20 cellular contexts compared by ENCODE assay signal in genomic region chr5:30106596-30106995, GRCh38.
DNase-seq lines count a peak whose midpoint lies in the region; ATAC-seq and TF ChIP-seq lines count a peak whose summit lies in the region.
"Had no signal": no experiment of that assay in that cellular context is flagged by ENCODE, and none has a peak within 500 bp of the region (broad histone marks: within the 10 kb centered on the region; RNA-seq: fewer than 3 reads in every experiment).

No MANE protein-coding gene starts in this region.

- no peak overlapping the region for H3K4me2 ChIP-seq in GM23338
- H3K4me2 ChIP-seq: BLaER1 had no signal

- DNase-seq in activated CD4-positive, alpha-beta T cell treated with anti-CD3 and anti-CD28 coated beads for 36 hours: peak; percentile 2
- DNase-seq in activated CD4-positive, alpha-beta T cell treated with anti-CD3 and anti-CD28 coated beads for 1 hour: no peak
- DNase-seq in GM23338 (ENCODE audit: low spot score) (no peak), cortex of kidney (lab: John Stamatoyannopoulos, UW) (peak; percentile 1), retina (peak; percentile 1), NCI-H510A (lab: John Stamatoyannopoulos, UW) (no peak), DMS114 treated with DMSO at 0.1 percent for 48 hours (lab: John Stamatoyannopoulos, UW; ENCODE audit: unreplicated experiment) (no peak)
- DNase-seq: Caco-2; CD4-positive, CD25-positive, alpha-beta regulatory T cell; CD8-positive, alpha-beta T cell; DMS 273 treated with DMSO at 0.1 percent for 48 hours; DMS53; DMS79 treated with DMSO at 0.1 percent for 48 hours; GF-D8; H7; HCEC 1CT had no signal

- no peaks in the 10 kb centered on the region for H3K4me1 Mint-ChIP-seq in activated CD4-positive, alpha-beta T cell treated with anti-CD3 and anti-CD28 coated beads for 36 hours
- H3K4me1 Mint-ChIP-seq in GM23338: no peaks in the 10 kb centered on the region
- H3K4me1 Mint-ChIP-seq: B cell; CD4-positive, CD25-positive, alpha-beta regulatory T cell had no signal

- CTCF ChIA-PET in activated CD4-positive, alpha-beta T cell treated with anti-CD3 and anti-CD28 coated beads for 36 hours (lab: Charles Lee): no interaction called here

- H3K9me3 Mint-ChIP-seq in activated CD4-positive, alpha-beta T cell treated with anti-CD3 and anti-CD28 coated beads for 36 hours (ENCODE audit: low read depth): peaks cover 7% of the 10 kb centered on the region
- no peaks in the 10 kb centered on the region for H3K9me3 Mint-ChIP-seq in GM23338

- no peak overlapping the region for H3K4me3 ChIP-seq in GM23338
- H3K4me3 ChIP-seq: BLaER1 had no signal

- intact Hi-C loops in activated CD4-positive, alpha-beta T cell treated with anti-CD3 and anti-CD28 coated beads for 36 hours (cut with DNase I, micrococcal nuclease): no loop called here

- H3K27me3 ChIP-seq in GM23338 (ENCODE audit: insufficient read depth): no peaks in the 10 kb centered on the region
- H3K27me3 ChIP-seq: BLaER1 had no signal

- H3K27ac ChIP-seq in GM23338 (ENCODE audit: low read depth): no peak overlapping the region
- H3K27ac ChIP-seq: 22Rv1, BLaER1, C4-2B had no signal

- H3K4me1 ChIP-seq in GM23338 (ENCODE audit: insufficient read depth): no peaks in the 10 kb centered on the region
- H3K4me1 ChIP-seq: BLaER1, Caco-2 had no signal

- H3K27ac Mint-ChIP-seq in activated CD4-positive, alpha-beta T cell treated with anti-CD3 and anti-CD28 coated beads for 36 hours: no peak overlapping the region
- no peak overlapping the region for H3K27ac Mint-ChIP-seq in GM23338
- H3K27ac Mint-ChIP-seq: B cell; CD4-positive, CD25-positive, alpha-beta regulatory T cell; CD8-positive, alpha-beta T cell had no signal

- H3K79me2 ChIP-seq in GM23338 (replicated peaks; ENCODE audit: insufficient read depth): no peaks in the 10 kb centered on the region

- no peak overlapping the region for H3K4me3 Mint-ChIP-seq in activated CD4-positive, alpha-beta T cell treated with anti-CD3 and anti-CD28 coated beads for 36 hours
- H3K4me3 Mint-ChIP-seq in GM23338: no peak overlapping the region
- H3K4me3 Mint-ChIP-seq: B cell; CD4-positive, CD25-positive, alpha-beta regulatory T cell; CD8-positive, alpha-beta T cell had no signal

- H3K36me3 Mint-ChIP-seq in activated CD4-positive, alpha-beta T cell treated with anti-CD3 and anti-CD28 coated beads for 36 hours (ENCODE audit: low read depth): no peaks in the 10 kb centered on the region
- no peaks in the 10 kb centered on the region for H3K36me3 Mint-ChIP-seq in GM23338 (ENCODE audit: low read depth)
- H3K36me3 Mint-ChIP-seq: CD4-positive, CD25-positive, alpha-beta regulatory T cell; CD8-positive, alpha-beta T cell had no signal

- no peaks in the 10 kb centered on the region for H3F3A ChIP-seq in GM23338 (replicated peaks; ENCODE audit: low read depth)

- H3K27me3 Mint-ChIP-seq in activated CD4-positive, alpha-beta T cell treated with anti-CD3 and anti-CD28 coated beads for 36 hours: no peaks in the 10 kb centered on the region
- no peaks in the 10 kb centered on the region for H3K27me3 Mint-ChIP-seq in GM23338 (ENCODE audit: insufficient read depth, low read depth, poor library complexity)
- H3K27me3 Mint-ChIP-seq: B cell; CD4-positive, CD25-positive, alpha-beta regulatory T cell had no signal

- POLR2A ChIA-PET in activated CD4-positive, alpha-beta T cell treated with anti-CD3 and anti-CD28 coated beads for 36 hours (lab: Charles Lee): no interaction called here

- peak overlapping the region; percentile 28; the same call in 1 of the 2 replicates for H2AFZ ChIP-seq in GM23338

- H3K9me2 ChIP-seq in GM23338 (ENCODE audit: insufficient read depth): no peaks in the 10 kb centered on the region

- no peaks in the 10 kb centered on the region for H4K20me1 ChIP-seq in GM23338 (replicated peaks; ENCODE audit: insufficient read depth)
- H4K20me1 ChIP-seq: BLaER1 had no signal

- ATAC-seq in activated CD4-positive, alpha-beta T cell treated with anti-CD3 and anti-CD28 coated beads for 36 hours: no peak
- ATAC-seq in GM23338: no peak
- ATAC-seq: CD8-positive, alpha-beta T cell had no signal

- H3K36me3 ChIP-seq in GM23338 (ENCODE audit: insufficient read depth): no peaks in the 10 kb centered on the region
- H3K36me3 ChIP-seq: BLaER1 had no signal

- TF ChIP-seq CTCF in GM23338 (conservative IDR thresholded peaks at IDR 0.05; ENCODE audit: low read depth in 2 of 2): no peak

TF ChIP-seq in GM23338, 12 proteins besides CTCF, POLR2A, EP300 and RAD21 (continues in another document):
- TF ChIP-seq NANOG (IDR thresholded peaks at IDR 0.05; ENCODE audit: borderline replicate concordance): no peak
- no peak for TF ChIP-seq REST (IDR thresholded peaks at IDR 0.05; ENCODE audit: unreplicated experiment)
- TF ChIP-seq STAT1 (IDR thresholded peaks at IDR 0.05; ENCODE audit: unreplicated experiment): no peak
- TF ChIP-seq ZNF114 (CRISPR knock-in tag; IDR thresholded peaks at IDR 0.05): no peak
- TF ChIP-seq CREB1 (CRISPR knock-in tag; IDR thresholded peaks at IDR 0.05; ENCODE audit: low read depth): no peak

Comparison
In these comparisons a context has a peak if more than half of its experiments do, and no peak if none do; other contexts are left out.
1. DNase-seq: peak in activated CD4-positive, alpha-beta T cell treated with anti-CD3 and anti-CD28 coated beads for 36 hours (single experiment), cortex of kidney (single experiment) and retina (single experiment); none in activated CD4-positive, alpha-beta T cell treated with anti-CD3 and anti-CD28 coated beads for 1 hour (single experiment), GM23338 (single experiment), NCI-H510A (single experiment) and DMS114 treated with DMSO at 0.1 percent for 48 hours (single experiment).